10 cellular contexts compared by ENCODE assay signal in the genomic region with DNA sequence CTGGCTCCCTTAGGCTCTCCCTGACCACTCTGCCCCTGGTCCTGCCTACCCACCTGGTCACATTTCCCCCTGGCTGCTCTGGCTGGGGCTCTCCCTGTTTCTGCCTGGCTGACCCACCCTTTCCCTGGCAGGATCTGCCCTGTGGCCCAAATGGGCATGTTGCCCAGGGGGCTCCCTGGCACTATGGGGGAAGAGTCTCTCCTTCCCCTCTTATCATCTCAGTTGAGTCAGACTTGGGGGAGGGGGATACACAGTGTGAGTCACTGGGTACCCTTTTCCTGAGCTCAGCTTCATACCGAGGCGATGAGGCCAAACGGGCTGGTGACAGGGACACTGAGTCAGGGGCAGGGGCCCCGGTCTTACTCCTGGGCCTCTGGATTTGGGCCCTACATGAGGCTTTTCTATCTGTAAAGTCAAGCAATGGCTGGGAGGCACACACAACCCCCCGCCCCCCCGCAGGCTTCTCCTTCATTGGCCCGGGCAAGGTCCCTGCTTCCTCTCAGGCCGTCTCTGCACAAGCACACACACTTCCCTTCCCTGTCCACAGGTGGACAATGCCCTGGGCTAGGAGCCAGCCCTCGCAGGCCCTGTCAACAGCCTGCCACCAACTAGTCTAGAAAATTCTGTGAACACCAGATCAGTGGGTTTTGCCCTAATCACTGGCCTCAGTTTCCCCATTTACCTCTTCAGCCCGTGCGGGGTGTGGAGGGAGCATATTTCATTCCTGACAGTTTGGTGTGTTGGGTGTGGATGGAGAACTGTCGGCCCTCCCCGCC. TPM values are rescaled to one million over a fixed set of nuclear protein-coding genes. Genes with fewer than 3 reads are reported as not detected.
DNase-seq lines count a peak whose midpoint lies in the region; ATAC-seq and TF ChIP-seq lines count a peak whose summit lies in the region.
"Had no signal": no experiment of that assay in that cellular context is flagged by ENCODE, and none has a peak within 500 bp of the region (broad histone marks: within the 10 kb centered on the region; RNA-seq: fewer than 3 reads in every experiment).

No MANE protein-coding gene starts in this region.

- H3K27me3 ChIP-seq in thyroid gland = no peaks in the 10 kb centered on the region

- no peaks in the 10 kb centered on the region for H3K36me3 Mint-ChIP-seq in T-helper 2 cell treated with Interferon-gamma antibody and Interleukin-4, amounts not matched to agents 5 μg/mL and 100 μg/mL, for 36 hours (ENCODE audit: low read depth)
- H3K36me3 Mint-ChIP-seq in activated naive CD8-positive, alpha-beta T cell treated with anti-CD3 and anti-CD28 coated beads, Interleukin-2, amount 10 ng/mL, durations not matched to agents 7 days and 5 days = no peaks in the 10 kb centered on the region
- no peaks in the 10 kb centered on the region for H3K36me3 Mint-ChIP-seq in immature natural killer cell
- H3K36me3 Mint-ChIP-seq: CD4-positive, CD25-positive, alpha-beta regulatory T cell had no signal

- TF ChIP-seq CTCF in thyroid gland (IDR thresholded peaks at IDR 0.05) = no peak

- DNase-seq in T-helper 2 cell treated with Interferon-gamma antibody and Interleukin-4, amounts not matched to agents 5 μg/mL and 100 μg/mL, for 36 hours (ENCODE audit: low spot score) = no peak
- no peak for DNase-seq in T-helper 2 cell
- no peak for DNase-seq in activated naive CD8-positive, alpha-beta T cell treated with anti-CD3 and anti-CD28 coated beads, Interleukin-2, amount 10 ng/mL, durations not matched to agents 7 days and 5 days
- DNase-seq in immature natural killer cell = no peak
- peak; percentile 37 to 39 for DNase-seq in thyroid gland

- H3K4me3 ChIP-seq in thyroid gland (replicated peaks in 1 of 3) = peak overlapping the region in 1 of 3 donors; percentile 7

- no peak for TF ChIP-seq POLR2A in thyroid gland (IDR thresholded peaks at IDR 0.05)

- WGBS in thyroid gland, 2 donors = 23 to 45% methylated on average over 9 to 10 of the region's 13 CpGs

- peak overlapping the region; percentile 34 for H3K4me3 Mint-ChIP-seq in T-helper 2 cell treated with Interferon-gamma antibody and Interleukin-4, amounts not matched to agents 5 μg/mL and 100 μg/mL, for 36 hours
- peak overlapping the region; percentile 63 for H3K4me3 Mint-ChIP-seq in activated naive CD8-positive, alpha-beta T cell treated with anti-CD3 and anti-CD28 coated beads, Interleukin-2, amount 10 ng/mL, durations not matched to agents 7 days and 5 days
- peak overlapping the region; percentile 42 to 75 (median 57) for H3K4me3 Mint-ChIP-seq in immature natural killer cell

- no peak overlapping the region for H3K27ac Mint-ChIP-seq in T-helper 2 cell treated with Interferon-gamma antibody and Interleukin-4, amounts not matched to agents 5 μg/mL and 100 μg/mL, for 36 hours
- H3K27ac Mint-ChIP-seq in activated naive CD8-positive, alpha-beta T cell treated with anti-CD3 and anti-CD28 coated beads, Interleukin-2, amount 10 ng/mL, durations not matched to agents 7 days and 5 days = no peak overlapping the region
- no peak overlapping the region for H3K27ac Mint-ChIP-seq in immature natural killer cell
- H3K27ac Mint-ChIP-seq: CD4-positive, CD25-positive, alpha-beta regulatory T cell had no signal

- H3K27ac ChIP-seq in thyroid gland = no peak overlapping the region

- H3K9me3 Mint-ChIP-seq in T-helper 2 cell treated with Interferon-gamma antibody and Interleukin-4, amounts not matched to agents 5 μg/mL and 100 μg/mL, for 36 hours = no peaks in the 10 kb centered on the region
- no peaks in the 10 kb centered on the region for H3K9me3 Mint-ChIP-seq in activated naive CD8-positive, alpha-beta T cell treated with anti-CD3 and anti-CD28 coated beads, Interleukin-2, amount 10 ng/mL, durations not matched to agents 7 days and 5 days
- H3K9me3 Mint-ChIP-seq in immature natural killer cell = no peaks in the 10 kb centered on the region

- no peaks in the 10 kb centered on the region for H3K36me3 ChIP-seq in thyroid gland

- no peaks in the 10 kb centered on the region for H3K9me3 ChIP-seq in thyroid gland

- intact Hi-C loops in thyroid gland (cut with DNase I) = no loop called here

- H3K27me3 Mint-ChIP-seq in T-helper 2 cell treated with Interferon-gamma antibody and Interleukin-4, amounts not matched to agents 5 μg/mL and 100 μg/mL, for 36 hours (ENCODE audit: low read depth) = peaks cover 53% of the 10 kb centered on the region
- peaks cover 38% of the 10 kb centered on the region for H3K27me3 Mint-ChIP-seq in activated naive CD8-positive, alpha-beta T cell treated with anti-CD3 and anti-CD28 coated beads, Interleukin-2, amount 10 ng/mL, durations not matched to agents 7 days and 5 days
- peaks cover 13 to 16% (median 15%) of the 10 kb centered on the region in 3 donors for H3K27me3 Mint-ChIP-seq in immature natural killer cell (ENCODE audit: low read depth in 3 of 3)

- no peak for ATAC-seq in activated naive CD8-positive, alpha-beta T cell treated with anti-CD3 and anti-CD28 coated beads, Interleukin-2, amount 10 ng/mL, durations not matched to agents 7 days and 5 days (ENCODE audit: low read depth)
- no peak for ATAC-seq in HG03521 (IDR thresholded peaks at IDR 0.05; ENCODE audit: unreplicated experiment)
- ATAC-seq in HG02938 (IDR thresholded peaks at IDR 0.05; ENCODE audit: unreplicated experiment) = no peak
- ATAC-seq in GM19397 (IDR thresholded peaks at IDR 0.05; ENCODE audit: unreplicated experiment) = no peak

- peaks cover 2% of the 10 kb centered on the region for H3K4me1 Mint-ChIP-seq in T-helper 2 cell treated with Interferon-gamma antibody and Interleukin-4, amounts not matched to agents 5 μg/mL and 100 μg/mL, for 36 hours (ENCODE audit: low read depth)
- peaks cover 6% of the 10 kb centered on the region for H3K4me1 Mint-ChIP-seq in activated naive CD8-positive, alpha-beta T cell treated with anti-CD3 and anti-CD28 coated beads, Interleukin-2, amount 10 ng/mL, durations not matched to agents 7 days and 5 days
- peaks cover 10% of the 10 kb centered on the region in 2 donors for H3K4me1 Mint-ChIP-seq in immature natural killer cell

- POLR2A ChIA-PET in activated naive CD8-positive, alpha-beta T cell treated with anti-CD3 and anti-CD28 coated beads, Interleukin-2, amount 10 ng/mL, durations not matched to agents 7 days and 5 days (lab: Charles Lee) = no interaction called here

- H3K4me1 ChIP-seq in thyroid gland = peaks cover 0 to 37% of the 10 kb centered on the region in 2 donors

RNA-seq across cellular contexts. Expression of a gene that starts 0.6 kb away (rescaled TPM):
- total RNA-seq in activated naive CD8-positive, alpha-beta T cell treated with anti-CD3 and anti-CD28 coated beads, Interleukin-2, amount 10 ng/mL, durations not matched to agents 7 days and 5 days = not detected
- polyA plus RNA-seq in immature natural killer cell = not detected
- 10 to 100 TPM in 2 of 4 donors, 1 to 10 TPM in 2; 5.7 to 12.6 (median 9.3) TPM for total RNA-seq in thyroid gland
- total RNA-seq: CD4-positive, CD25-positive, alpha-beta regulatory T cell had no signal
- polyA plus RNA-seq: CD4-positive, CD25-positive, alpha-beta regulatory T cell had no signal

RNA-seq across cellular contexts. Expression of a gene that starts 33.1 kb away (rescaled TPM):
- 100 to 1,000 TPM; 134 TPM for total RNA-seq in activated naive CD8-positive, alpha-beta T cell treated with anti-CD3 and anti-CD28 coated beads, Interleukin-2, amount 10 ng/mL, durations not matched to agents 7 days and 5 days
- 100 to 1,000 TPM; 358 to 616 (median 487) TPM for polyA plus RNA-seq in immature natural killer cell
- total RNA-seq in thyroid gland = 100 to 1,000 TPM in 1 of 4 donors, 10 to 100 TPM in 3; 49.6 to 109 (median 86.6) TPM

RNA-seq across cellular contexts. Expression of a gene that starts 37.8 kb away (rescaled TPM):
- 10 to 100 TPM; 13.8 to 14.5 TPM for total RNA-seq in activated naive CD8-positive, alpha-beta T cell treated with anti-CD3 and anti-CD28 coated beads, Interleukin-2, amount 10 ng/mL, durations not matched to agents 7 days and 5 days
- 1 to 10 TPM in 1 of 3 donors, under 1 TPM in 1, not detected in 1; 0.24 to 2.6 TPM for polyA plus RNA-seq in immature natural killer cell
- total RNA-seq in thyroid gland = 1 to 10 TPM; 4.4 to 4.9 (median 4.6) TPM

RNA-seq across cellular contexts. Expression of a gene that starts 54.0 kb away (rescaled TPM):
- total RNA-seq in activated naive CD8-positive, alpha-beta T cell treated with anti-CD3 and anti-CD28 coated beads, Interleukin-2, amount 10 ng/mL, durations not matched to agents 7 days and 5 days = not detected
- not detected for polyA plus RNA-seq in immature natural killer cell
- not detected for total RNA-seq in thyroid gland
- total RNA-seq: CD4-positive, CD25-positive, alpha-beta regulatory T cell; left cardiac atrium had no signal
- polyA plus RNA-seq: CD4-positive, CD25-positive, alpha-beta regulatory T cell had no signal

Comparison
In these comparisons a context has a peak if more than half of its experiments do, and no peak if none do; other contexts are left out.
1. DNase-seq: peak in thyroid gland (2 of 2); none in T-helper 2 cell treated with Interferon-gamma antibody and Interleukin-4, amounts not matched to agents 5 μg/mL and 100 μg/mL, for 36 hours (single experiment), T-helper 2 cell (0 of 5), activated naive CD8-positive, alpha-beta T cell treated with anti-CD3 and anti-CD28 coated beads, Interleukin-2, amount 10 ng/mL, durations not matched to agents 7 days and 5 days (single experiment) and immature natural killer cell (0 of 3).
2. RNA of a gene that starts 0.6 kb away (total RNA-seq): 5.7 to 12.6 TPM in thyroid gland; not detected in activated naive CD8-positive, alpha-beta T cell treated with anti-CD3 and anti-CD28 coated beads, Interleukin-2, amount 10 ng/mL, durations not matched to agents 7 days and 5 days; every median in the first group is over 4 times any median in the second.
3. Peak in every context shown above with its lines, with median percentiles within 50 percentile points of each other: H3K4me3 Mint-ChIP-seq.